ENCODE assay signal across 8 cellular contexts in genomic region chr22:45164217-45165123, GRCh38. TPM values are rescaled to one million over a fixed set of nuclear protein-coding genes. Genes with fewer than 3 reads are reported as not detected.
DNase-seq lines count a peak whose midpoint lies in the region; ATAC-seq and TF ChIP-seq lines count a peak whose summit lies in the region.

No MANE protein-coding gene starts in this region.

- H3K4me3 ChIP-seq in SU-DHL-6 (ENCODE audit: insufficient read depth, low read length, poor library complexity, severe bottlenecking) (peak overlapping the region; percentile 94), brain microvascular endothelial cell (ENCODE audit: low read depth, low read length) (peak overlapping the region; percentile 69)

- H3K4me2 ChIP-seq in SU-DHL-6 (ENCODE audit: low read depth, low read length, poor library complexity, severe bottlenecking): peak overlapping the region; percentile 81

- H4K20me1 ChIP-seq in SU-DHL-6 (ENCODE audit: low read depth, low read length): peaks cover 8% of the 10 kb centered on the region; the same call in 1 of the 2 replicates

- no peaks in the 10 kb centered on the region for H3K27me3 ChIP-seq in SU-DHL-6 (ENCODE audit: low read length)
- no peaks in the 10 kb centered on the region for H3K27me3 ChIP-seq in brain microvascular endothelial cell (replicated peaks)

- H3K9me2 ChIP-seq in SU-DHL-6 (replicated peaks; ENCODE audit: insufficient read depth, low read length): no peaks in the 10 kb centered on the region

- H3K36me3 ChIP-seq in SU-DHL-6 (ENCODE audit: low read length) (peaks cover 19% of the 10 kb centered on the region), brain microvascular endothelial cell (replicated peaks) (peaks cover 10% of the 10 kb centered on the region)

- in situ Hi-C loops in brain microvascular endothelial cell (cut with HindIII; ENCODE audit: low pct_ligation_motif_present, low sequenced_read_pairs): no loop called here

- H3K79me2 ChIP-seq in SU-DHL-6 (ENCODE audit: insufficient read depth, low read length): peaks cover 89% of the 10 kb centered on the region

- no peaks in the 10 kb centered on the region for H3F3A ChIP-seq in SU-DHL-6 (ENCODE audit: insufficient read depth)

- peak overlapping the region; percentile 93 for H2AFZ ChIP-seq in SU-DHL-6 (ENCODE audit: low read depth, low read length, severe bottlenecking)

- ATAC-seq in HG02938 (IDR thresholded peaks at IDR 0.05; ENCODE audit: unreplicated experiment): peak; percentile 30

- H3K27ac ChIP-seq in SU-DHL-6 (ENCODE audit: low read depth, low read length) (peak overlapping the region; percentile 80), brain microvascular endothelial cell (peak overlapping the region; percentile 82)

- peak overlapping the region; percentile 87 for H3K9ac ChIP-seq in SU-DHL-6 (ENCODE audit: low read length)

- no peak for TF ChIP-seq CTCF in SU-DHL-6 (IDR thresholded peaks at IDR 0.05; ENCODE audit: insufficient read depth, low read length, poor library complexity, severe bottlenecking)
- no peak for TF ChIP-seq CTCF in brain microvascular endothelial cell (IDR thresholded peaks at IDR 0.05; ENCODE audit: low read depth, low read length, missing control alignments)

- no peaks in the 10 kb centered on the region for H3K9me3 ChIP-seq in SU-DHL-6 (ENCODE audit: insufficient read depth, low read length)

- peak; percentile 57 for DNase-seq in DMS53 (lab: John Stamatoyannopoulos, UW)
- DNase-seq in DMS53 treated with DMSO at 0.1 percent for 48 hours (lab: John Stamatoyannopoulos, UW; ENCODE audit: unreplicated experiment): no peak
- no peak for DNase-seq in brain microvascular endothelial cell
- peak; percentile 22 for DNase-seq in inferior parietal cortex (ENCODE audit: extremely low spot score)
- peak; percentile 24 for DNase-seq in stimulated activated CD4-positive, alpha-beta T cell treated with anti-CD3 and anti-CD28 coated beads, Interleukin-1b, Interleukin-23, amount 100 ng/mL, for 48 hours
- DNase-seq in H4 (ENCODE audit: low spot score): no peak

RNA-seq across cellular contexts. Expression of gene NUP50, which starts 0.7 kb away (rescaled TPM):
- total RNA-seq in H4 (2014; rRNA removed; shearing (Covaris generic)): 32.1 and 34.6 TPM in 2 replicates

Comparison
In these comparisons a context has a peak if more than half of its experiments do, and no peak if none do; other contexts are left out.
1. DNase-seq: peak in DMS53 (single experiment), inferior parietal cortex (single experiment) and stimulated activated CD4-positive, alpha-beta T cell treated with anti-CD3 and anti-CD28 coated beads, Interleukin-1b, Interleukin-23, amount 100 ng/mL, for 48 hours (single experiment); none in DMS53 treated with DMSO at 0.1 percent for 48 hours (single experiment), brain microvascular endothelial cell (single experiment) and H4 (single experiment).